In genomic region chr3:81255463-81255862, GRCh38 we compare ENCODE assay signal across 23 cellular contexts.
DNase-seq lines count a peak whose midpoint lies in the region; ATAC-seq and TF ChIP-seq lines count a peak whose summit lies in the region.
"Had no signal": no experiment of that assay in that cellular context is flagged by ENCODE, and none has a peak within 500 bp of the region (broad histone marks: within the 10 kb centered on the region; RNA-seq: fewer than 3 reads in every experiment).

No MANE protein-coding gene starts in this region.

- no peaks in the 10 kb centered on the region for H3K36me3 ChIP-seq in Caco-2 (ENCODE audit: control insufficient read depth, insufficient read depth, low read length)
- H3K36me3 ChIP-seq in GM23248 (ENCODE audit: low read depth) = no peaks in the 10 kb centered on the region
- H3K36me3 ChIP-seq: BE2C, BLaER1 had no signal

- H3K9me2 ChIP-seq in GM23248 (ENCODE audit: insufficient read depth) = no peaks in the 10 kb centered on the region

- intact Hi-C loops in Caco-2 (cut with micrococcal nuclease; ENCODE audit: unreplicated experiment) = no loop called here
- intact Hi-C loops in CD14-positive monocyte (cut with micrococcal nuclease) = no loop called here

- H3K4me1 ChIP-seq in Caco-2 = peaks cover 15% of the 10 kb centered on the region
- no peaks in the 10 kb centered on the region for H3K4me1 ChIP-seq in GM23248 (ENCODE audit: insufficient read depth)
- H3K4me1 ChIP-seq: BE2C, BLaER1 had no signal

- no peaks in the 10 kb centered on the region for H3K79me2 ChIP-seq in GM23248 (ENCODE audit: insufficient read depth)

- 38 to 48% methylated on average over 4 of the region's 4 CpGs for WGBS in GM23248 (ENCODE audit: low coverage in 1 of 2, low lambda C conversion rate in 2 of 2, missing lambda C conversion rate in 2 of 2), 2 experiments

- no peak for DNase-seq in Caco-2
- DNase-seq in GM23248 = peak; percentile 1
- peak; percentile 34 for DNase-seq in NCI-H226
- peak; percentile 30 for DNase-seq in RKO (ENCODE audit: low spot score)
- no peak for DNase-seq in CD14-positive monocyte (ENCODE audit: low spot score)
- DNase-seq in activated CD8-positive, alpha-beta memory T cell treated with anti-CD3 and anti-CD28 coated beads, Interleukin-2, amount 50 U/mL, for 48 hours = no peak
- DNase-seq in RPMI8226 = no peak
- DNase-seq: 8988T; ACHN; BE2C; C1 segment of cervical spinal cord; CD4-positive, alpha-beta T cell; CD8-positive, alpha-beta T cell; DMS 273 treated with DMSO at 0.1 percent for 48 hours; DMS153; DMS53; DMS79; DND-41; EL; GDM1 had no signal

- H3K9ac ChIP-seq in GM23248 = no peak overlapping the region
- H3K9ac ChIP-seq: BLaER1 had no signal

- no peak for ATAC-seq in HG02588 (IDR thresholded peaks at IDR 0.05; ENCODE audit: unreplicated experiment)
- ATAC-seq: CD8-positive, alpha-beta T cell; GM12878 had no signal

- H3K36me3 Mint-ChIP-seq in Caco-2 (ENCODE audit: insufficient read depth, unreplicated experiment) (peaks cover 3% of the 10 kb centered on the region), CD14-positive monocyte (no peaks in the 10 kb centered on the region)
- H3K36me3 Mint-ChIP-seq: CD8-positive, alpha-beta T cell had no signal

- H3K9me3 ChIP-seq in Caco-2 = no peaks in the 10 kb centered on the region; the same call in 1 of the 2 replicates
- no peaks in the 10 kb centered on the region for H3K9me3 ChIP-seq in GM23248 (ENCODE audit: low read depth)
- H3K9me3 ChIP-seq: BE2C, BLaER1 had no signal

- no peaks in the 10 kb centered on the region for H3K9me3 Mint-ChIP-seq in Caco-2 (ENCODE audit: unreplicated experiment)
- peaks cover 0 to 1% (median 0%) of the 10 kb centered on the region in 7 donors for H3K9me3 Mint-ChIP-seq in CD14-positive monocyte
- H3K9me3 Mint-ChIP-seq: CD4-positive, alpha-beta T cell had no signal

- H3K4me2 ChIP-seq in GM23248 (ENCODE audit: unreplicated experiment) = no peak overlapping the region
- H3K4me2 ChIP-seq: BLaER1 had no signal

- peaks cover 31% of the 10 kb centered on the region for H3K4me1 Mint-ChIP-seq in Caco-2 (ENCODE audit: low read depth, unreplicated experiment)
- H3K4me1 Mint-ChIP-seq in CD14-positive monocyte = no peaks in the 10 kb centered on the region

- no peak overlapping the region for H3K27ac ChIP-seq in GM23248
- H3K27ac ChIP-seq: BLaER1 had no signal

- TF ChIP-seq CTCF in Caco-2 (IDR thresholded peaks at IDR 0.05; ENCODE audit: insufficient read depth in 1 of 2, low read depth in 1 of 2, low read length in 1 of 2, severe bottlenecking in 1 of 2, unreplicated experiment in 1 of 2) (no peak), CD14-positive monocyte (IDR thresholded peaks at IDR 0.05) (no peak)

- H3K27me3 ChIP-seq in Caco-2 (replicated peaks; ENCODE audit: control insufficient read depth, insufficient read depth, low read length) = no peaks in the 10 kb centered on the region
- H3K27me3 ChIP-seq in GM23248 (replicated peaks; ENCODE audit: insufficient read depth) = no peaks in the 10 kb centered on the region
- H3K27me3 ChIP-seq: BE2C, BLaER1 had no signal

- H2AFZ ChIP-seq in GM23248 = no peak overlapping the region

- no peak overlapping the region for H3K4me3 ChIP-seq in Caco-2 (ENCODE audit: low read depth, low read length)
- H3K4me3 ChIP-seq in GM23248 = no peak overlapping the region
- H3K4me3 ChIP-seq: BLaER1, GM12878 had no signal

- CTCF ChIA-PET in Caco-2 (lab: Charles Lee) = no interaction called here

- no TSS peak for BruUV-seq in Caco-2 (replicated peaks; lab: Mats Ljungman, UMichigan)

- POLR2A ChIA-PET in Caco-2 (lab: Charles Lee) = no interaction called here

- peak overlapping the region; percentile 69 for H3K4me3 Mint-ChIP-seq in Caco-2 (ENCODE audit: unreplicated experiment)
- H3K4me3 Mint-ChIP-seq in CD14-positive monocyte = no peak overlapping the region
- H3K4me3 Mint-ChIP-seq: CD4-positive, alpha-beta T cell; CD8-positive, alpha-beta T cell had no signal

- no peaks in the 10 kb centered on the region for H4K20me1 ChIP-seq in GM23248 (ENCODE audit: insufficient read depth)
- H4K20me1 ChIP-seq: BLaER1 had no signal

- no peaks in the 10 kb centered on the region for H3F3A ChIP-seq in GM23248 (ENCODE audit: insufficient read depth)

- H3K27ac Mint-ChIP-seq in Caco-2 (ENCODE audit: unreplicated experiment) (peak overlapping the region; percentile 32), CD14-positive monocyte (no peak overlapping the region)
- H3K27ac Mint-ChIP-seq: CD4-positive, alpha-beta T cell; CD8-positive, alpha-beta T cell had no signal

- in situ Hi-C loops in GM23248 (cut with MboI) = no loop called here

- H3K27me3 Mint-ChIP-seq in Caco-2 (ENCODE audit: insufficient read depth, unreplicated experiment) (no peaks in the 10 kb centered on the region), CD14-positive monocyte (ENCODE audit: low read depth in 3 of 3) (no peaks in the 10 kb centered on the region)
- H3K27me3 Mint-ChIP-seq: CD4-positive, alpha-beta T cell had no signal

Comparison
In these comparisons a context has a peak if more than half of its experiments do, and no peak if none do; other contexts are left out.
1. DNase-seq: peak in GM23248 (single experiment), NCI-H226 (single experiment) and RKO (single experiment); none in Caco-2 (0 of 2), CD14-positive monocyte (single experiment), activated CD8-positive, alpha-beta memory T cell treated with anti-CD3 and anti-CD28 coated beads, Interleukin-2, amount 50 U/mL, for 48 hours (single experiment) and RPMI8226 (single experiment).